Comparison of ENCODE assay signal across 11 cellular contexts in genomic region chr4:140361099-140361498, GRCh38.
"Had no signal": no experiment of that assay in that cellular context is flagged by ENCODE, and none has a peak within 500 bp of the region (broad histone marks: within the 10 kb centered on the region; RNA-seq: fewer than 3 reads in every experiment).

No MANE protein-coding gene starts in this region.

- H3K36me3 ChIP-seq: HAP-1 had no signal

- H3K27ac ChIP-seq: GM23248 had no signal

- H3K4me2 ChIP-seq: GM23338 had no signal

- H3K4me1 ChIP-seq: HAP-1 had no signal

- DNase-seq: GM23248, GOT3, H7, H9, HCEC 1CT, HFFc6 had no signal

- ATAC-seq: GM23338, HCT116 had no signal

- FAIRE-seq: H1, H54 had no signal

- H3K4me3 ChIP-seq: GM23248, GM23338, HAP-1 had no signal

- H3K9ac ChIP-seq: GM23248 had no signal

- H3K9me3 ChIP-seq: HAP-1 had no signal

- H2AFZ ChIP-seq: GM23248, GM23338 had no signal
